In the genomic region with DNA sequence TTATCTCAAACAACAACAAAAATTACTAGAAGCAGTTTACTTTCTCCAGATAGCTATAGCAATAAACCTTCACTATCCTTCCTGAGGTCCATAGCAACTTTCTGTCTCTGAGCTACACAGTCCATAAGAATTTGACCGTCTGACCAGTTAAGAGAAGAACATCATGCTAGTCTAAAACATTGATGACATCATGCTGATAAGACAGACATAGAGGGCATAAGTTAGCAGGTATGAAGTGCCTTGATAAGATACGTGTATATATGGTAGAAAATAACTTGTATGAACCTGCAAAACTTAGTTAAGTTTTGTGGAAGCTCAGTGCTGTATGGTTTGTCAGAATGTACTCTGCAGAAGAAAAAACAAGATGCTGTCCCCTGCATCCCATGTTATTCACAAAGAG, we compare ENCODE assay signal across 3 cellular contexts.
TF ChIP-seq lines count a peak whose summit lies in the region.

No MANE protein-coding gene starts in this region.

TF ChIP-seq in HepG2, 621 proteins besides CTCF, POLR2A, EP300 and RAD21 (continued from another document):
- TF ChIP-seq ATF7 (IDR thresholded peaks at IDR 0.05) (peak; percentile 79), ATF7 (CRISPR knock-in tag; IDR thresholded peaks at IDR 0.05) (no peak)
TF ChIP-seq in HepG2: peak in this region for 2.

TF ChIP-seq in HEK293, 187 proteins besides CTCF, POLR2A, EP300 and RAD21:
- TF ChIP-seq, protein P1, sequence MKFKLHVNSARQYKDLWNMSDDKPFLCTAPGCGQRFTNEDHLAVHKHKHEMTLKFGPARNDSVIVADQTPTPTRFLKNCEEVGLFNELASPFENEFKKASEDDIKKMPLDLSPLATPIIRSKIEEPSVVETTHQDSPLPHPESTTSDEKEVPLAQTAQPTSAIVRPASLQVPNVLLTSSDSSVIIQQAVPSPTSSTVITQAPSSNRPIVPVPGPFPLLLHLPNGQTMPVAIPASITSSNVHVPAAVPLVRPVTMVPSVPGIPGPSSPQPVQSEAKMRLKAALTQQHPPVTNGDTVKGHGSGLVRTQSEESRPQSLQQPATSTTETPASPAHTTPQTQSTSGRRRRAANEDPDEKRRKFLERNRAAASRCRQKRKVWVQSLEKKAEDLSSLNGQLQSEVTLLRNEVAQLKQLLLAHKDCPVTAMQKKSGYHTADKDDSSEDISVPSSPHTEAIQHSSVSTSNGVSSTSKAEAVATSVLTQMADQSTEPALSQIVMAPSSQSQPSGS (tag by site-specific recombination; IDR thresholded peaks at IDR 0.05; ENCODE audit: low read depth), result peak; percentile 75
- no peak for TF ChIP-seq ZFHX2 (tag by site-specific recombination; conservative IDR thresholded peaks at IDR 0.05)
- TF ChIP-seq, protein P2, sequence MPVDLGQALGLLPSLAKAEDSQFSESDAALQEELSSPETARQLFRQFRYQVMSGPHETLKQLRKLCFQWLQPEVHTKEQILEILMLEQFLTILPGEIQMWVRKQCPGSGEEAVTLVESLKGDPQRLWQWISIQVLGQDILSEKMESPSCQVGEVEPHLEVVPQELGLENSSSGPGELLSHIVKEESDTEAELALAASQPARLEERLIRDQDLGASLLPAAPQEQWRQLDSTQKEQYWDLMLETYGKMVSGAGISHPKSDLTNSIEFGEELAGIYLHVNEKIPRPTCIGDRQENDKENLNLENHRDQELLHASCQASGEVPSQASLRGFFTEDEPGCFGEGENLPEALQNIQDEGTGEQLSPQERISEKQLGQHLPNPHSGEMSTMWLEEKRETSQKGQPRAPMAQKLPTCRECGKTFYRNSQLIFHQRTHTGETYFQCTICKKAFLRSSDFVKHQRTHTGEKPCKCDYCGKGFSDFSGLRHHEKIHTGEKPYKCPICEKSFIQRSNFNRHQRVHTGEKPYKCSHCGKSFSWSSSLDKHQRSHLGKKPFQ (tag by site-specific recombination; IDR thresholded peaks at IDR 0.05), result no peak
- TF ChIP-seq, protein P3, sequence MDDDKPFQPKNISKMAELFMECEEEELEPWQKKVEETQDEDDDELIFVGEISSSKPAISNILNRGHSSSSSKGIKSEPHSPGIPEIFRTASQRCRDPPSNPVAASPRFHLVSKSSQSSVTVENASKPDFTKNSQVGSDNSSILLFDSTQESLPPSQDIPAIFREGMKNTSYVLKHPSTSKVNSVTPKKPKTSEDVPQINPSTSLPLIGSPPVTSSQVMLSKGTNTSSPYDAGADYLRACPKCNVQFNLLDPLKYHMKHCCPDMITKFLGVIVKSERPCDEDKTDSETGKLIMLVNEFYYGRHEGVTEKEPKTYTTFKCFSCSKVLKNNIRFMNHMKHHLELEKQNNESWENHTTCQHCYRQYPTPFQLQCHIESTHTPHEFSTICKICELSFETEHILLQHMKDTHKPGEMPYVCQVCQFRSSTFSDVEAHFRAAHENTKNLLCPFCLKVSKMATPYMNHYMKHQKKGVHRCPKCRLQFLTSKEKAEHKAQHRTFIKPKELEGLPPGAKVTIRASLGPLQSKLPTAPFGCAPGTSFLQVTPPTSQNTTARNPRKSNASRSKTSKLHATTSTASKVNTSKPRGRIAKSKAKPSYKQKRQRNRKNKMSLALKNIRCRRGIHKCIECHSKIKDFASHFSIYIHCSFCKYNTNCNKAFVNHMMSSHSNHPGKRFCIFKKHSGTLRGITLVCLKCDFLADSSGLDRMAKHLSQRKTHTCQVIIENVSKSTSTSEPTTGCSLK (tag by site-specific recombination; IDR thresholded peaks at IDR 0.05), result no peak
- TF ChIP-seq ZNF146 (tag by site-specific recombination; IDR thresholded peaks at IDR 0.05), result no peak
- no peak for TF ChIP-seq ZNF521 (tag by site-specific recombination; IDR thresholded peaks at IDR 0.05)

TF ChIP-seq in K562, 482 proteins besides CTCF, POLR2A, EP300 and RAD21 (continued from another document):
- TF ChIP-seq, protein P4, sequence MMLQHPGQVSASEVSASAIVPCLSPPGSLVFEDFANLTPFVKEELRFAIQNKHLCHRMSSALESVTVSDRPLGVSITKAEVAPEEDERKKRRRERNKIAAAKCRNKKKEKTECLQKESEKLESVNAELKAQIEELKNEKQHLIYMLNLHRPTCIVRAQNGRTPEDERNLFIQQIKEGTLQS (IDR thresholded peaks at IDR 0.05), result peak; percentile 36; the same call in 1 of the 2 replicates
- TF ChIP-seq, protein P4 (CRISPR knock-in tag; conservative IDR thresholded peaks at IDR 0.05), result no peak
- TF ChIP-seq RBM14 (IDR thresholded peaks at IDR 0.05; ENCODE audit: borderline replicate concordance, insufficient read depth, low read depth, low read length), result no peak
